Comparison of ENCODE assay signal across 27 cellular contexts in the genomic region with DNA sequence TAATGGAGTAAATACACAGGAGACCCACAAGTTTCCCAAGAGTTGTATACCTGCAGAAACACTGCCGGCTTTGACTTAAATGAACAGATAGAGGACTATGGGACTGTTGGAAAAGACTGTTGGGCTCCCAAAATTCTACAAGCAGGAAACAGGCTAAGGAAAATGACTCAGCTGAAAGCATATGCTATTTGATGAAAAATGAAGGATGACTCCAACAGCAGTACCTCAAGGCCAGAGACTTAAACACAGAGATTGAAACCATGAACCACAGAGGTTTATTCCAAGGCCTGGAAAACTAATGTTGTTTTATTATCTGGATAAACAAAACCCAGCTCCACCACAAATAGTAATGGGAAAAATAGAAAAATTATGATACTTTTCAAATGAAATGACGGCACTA.
"Had no signal": no experiment of that assay in that cellular context is flagged by ENCODE, and none has a peak within 500 bp of the region (broad histone marks: within the 10 kb centered on the region; RNA-seq: fewer than 3 reads in every experiment).

No MANE protein-coding gene starts in this region.

- H3K27me3 ChIP-seq: esophagus squamous epithelium, ovary, sigmoid colon, spleen, tibial nerve, upper lobe of right lung, uterus had no signal

- ATAC-seq: effector memory CD8-positive, alpha-beta T cell; natural killer cell; psoas muscle; right cardiac atrium; stimulated activated memory B cell treated with anti-CD40 and anti-IgM and Interleukin-4, amounts not matched to agents 10 μg/mL and 1 μg/mL and 100 μg/mL, for 72 hours; stimulated activated naive CD8-positive, alpha-beta T cell treated with anti-CD3 and anti-CD28 coated beads, Interleukin-15, Interleukin-2, amounts not matched to agents 100 U/mL and 50 U/mL, for 24 hours; upper lobe of right lung had no signal

- H3K9me3 ChIP-seq: esophagus squamous epithelium, ovary, psoas muscle, thoracic aorta, upper lobe of right lung, uterus had no signal

- FAIRE-seq: endometrium, frontal cortex, keratinocyte had no signal

- H3K36me3 Mint-ChIP-seq: immature natural killer cell; memory B cell; natural killer cell; stimulated activated memory B cell treated with anti-CD40 and anti-IgM and Interleukin-4, amounts not matched to agents 10 μg/mL and 1 μg/mL and 100 μg/mL, for 72 hours had no signal

- H3K36me3 ChIP-seq: esophagus squamous epithelium, ovary, sigmoid colon, spleen, thoracic aorta, tibial nerve, upper lobe of right lung, uterus had no signal

- H3K9me3 Mint-ChIP-seq: effector memory CD8-positive, alpha-beta T cell; immature natural killer cell; natural killer cell had no signal

- H3K4me3 ChIP-seq: esophagus squamous epithelium, lung, ovary, psoas muscle, sigmoid colon, spleen, thoracic aorta, tibial nerve, upper lobe of right lung, uterus had no signal

- H3K4me3 Mint-ChIP-seq: effector memory CD8-positive, alpha-beta T cell; immature natural killer cell; memory B cell; natural killer cell; stimulated activated memory B cell treated with anti-CD40 and anti-IgM and Interleukin-4, amounts not matched to agents 10 μg/mL and 1 μg/mL and 100 μg/mL, for 72 hours had no signal

- H3K4me1 ChIP-seq: esophagus squamous epithelium, psoas muscle, sigmoid colon, spleen, tibial nerve, upper lobe of right lung, uterus had no signal

- DNase-seq: cortex of kidney; effector memory CD8-positive, alpha-beta T cell; erythroblast; esophagus squamous epithelium; hypothalamus; immature natural killer cell; natural killer cell; occipital lobe; ovary; posterior cingulate gyrus; psoas muscle; right cardiac atrium; sigmoid colon; spleen; stimulated activated CD4-positive, alpha-beta T cell treated with anti-CD3 and anti-CD28 coated beads, Interleukin-4, amount 100 ng/mL, for 4 hours; stimulated activated naive CD8-positive, alpha-beta T cell treated with anti-CD3 and anti-CD28 coated beads, Interleukin-15, Interleukin-2, amounts not matched to agents 100 U/mL and 50 U/mL, for 24 hours; substantia nigra; upper lobe of right lung; uterus had no signal

- H3K27me3 Mint-ChIP-seq: effector memory CD8-positive, alpha-beta T cell; memory B cell; stimulated activated memory B cell treated with anti-CD40 and anti-IgM and Interleukin-4, amounts not matched to agents 10 μg/mL and 1 μg/mL and 100 μg/mL, for 72 hours had no signal

- H3K4me1 Mint-ChIP-seq: memory B cell; natural killer cell; stimulated activated memory B cell treated with anti-CD40 and anti-IgM and Interleukin-4, amounts not matched to agents 10 μg/mL and 1 μg/mL and 100 μg/mL, for 72 hours had no signal

- H3K27ac ChIP-seq: esophagus squamous epithelium, ovary, psoas muscle, sigmoid colon, spleen, thoracic aorta, tibial nerve, upper lobe of right lung, uterus had no signal

- H3K27ac Mint-ChIP-seq: effector memory CD8-positive, alpha-beta T cell; immature natural killer cell; memory B cell; natural killer cell; stimulated activated memory B cell treated with anti-CD40 and anti-IgM and Interleukin-4, amounts not matched to agents 10 μg/mL and 1 μg/mL and 100 μg/mL, for 72 hours had no signal
